In genomic region chr1:151841141-151841540, GRCh38 we compare ENCODE assay signal across 12 cellular contexts. TPM values are rescaled to one million over a fixed set of nuclear protein-coding genes. Genes with fewer than 3 reads are reported as not detected.
DNase-seq lines count a peak whose midpoint lies in the region; ATAC-seq and TF ChIP-seq lines count a peak whose summit lies in the region.
"Had no signal": no experiment of that assay in that cellular context is flagged by ENCODE, and none has a peak within 500 bp of the region (broad histone marks: within the 10 kb centered on the region; RNA-seq: fewer than 3 reads in every experiment).

No MANE protein-coding gene starts in this region.

- no peak overlapping the region for H3K27ac ChIP-seq in upper lobe of right lung

- no peaks in the 10 kb centered on the region for H3K9me3 ChIP-seq in upper lobe of right lung
- H3K9me3 ChIP-seq: spleen had no signal

- H3K27me3 ChIP-seq in upper lobe of right lung: peaks cover 26% of the 10 kb centered on the region

- H3K27ac Mint-ChIP-seq in effector memory CD8-positive, alpha-beta T cell: peak overlapping the region; percentile 80 to 93
- H3K27ac Mint-ChIP-seq in activated T-helper 2 cell treated with anti-CD3 and anti-CD28 coated beads, Interferon-gamma antibody, Interleukin-2, Interleukin-4, amounts not matched to agents 10 μg/mL and 5 μg/mL and 100 μg/mL, durations not matched to agents 14 hours and 24 hours and 36 hours: no peak overlapping the region

- H3K4me1 ChIP-seq in upper lobe of right lung: peaks cover 19% of the 10 kb centered on the region

- peaks cover 34 to 37% of the 10 kb centered on the region in 2 donors for H3K4me1 Mint-ChIP-seq in effector memory CD8-positive, alpha-beta T cell (ENCODE audit: low read depth in 2 of 2)
- peaks cover 36% of the 10 kb centered on the region for H3K4me1 Mint-ChIP-seq in activated T-helper 2 cell treated with anti-CD3 and anti-CD28 coated beads, Interferon-gamma antibody, Interleukin-2, Interleukin-4, amounts not matched to agents 10 μg/mL and 5 μg/mL and 100 μg/mL, durations not matched to agents 14 hours and 24 hours and 36 hours (ENCODE audit: low read depth)

- intact Hi-C loops in upper lobe of right lung (cut with DNase I): no loop called here
- intact Hi-C loops in activated T-helper 2 cell treated with anti-CD3 and anti-CD28 coated beads, Interferon-gamma antibody, Interleukin-2, Interleukin-4, amounts not matched to agents 10 μg/mL and 5 μg/mL and 100 μg/mL, durations not matched to agents 14 hours and 24 hours and 36 hours (cut with micrococcal nuclease): loop anchor here (10.0 kb wide), 1 partner anchor 64 kb away; the partner anchor contains the start of gene THEM4

- no peak for ATAC-seq in effector memory CD8-positive, alpha-beta T cell (replicated peaks)
- ATAC-seq in upper lobe of right lung: no peak

- H3K36me3 Mint-ChIP-seq in effector memory CD8-positive, alpha-beta T cell (ENCODE audit: insufficient read depth): peaks cover 37% of the 10 kb centered on the region
- H3K36me3 Mint-ChIP-seq in activated T-helper 2 cell treated with anti-CD3 and anti-CD28 coated beads, Interferon-gamma antibody, Interleukin-2, Interleukin-4, amounts not matched to agents 10 μg/mL and 5 μg/mL and 100 μg/mL, durations not matched to agents 14 hours and 24 hours and 36 hours (ENCODE audit: low read depth): peaks cover 29% of the 10 kb centered on the region

- no peak overlapping the region for H3K4me3 ChIP-seq in upper lobe of right lung
- H3K4me3 ChIP-seq: spleen had no signal

- H3K9me3 Mint-ChIP-seq in effector memory CD8-positive, alpha-beta T cell: no peaks in the 10 kb centered on the region
- H3K9me3 Mint-ChIP-seq in activated T-helper 2 cell treated with anti-CD3 and anti-CD28 coated beads, Interferon-gamma antibody, Interleukin-2, Interleukin-4, amounts not matched to agents 10 μg/mL and 5 μg/mL and 100 μg/mL, durations not matched to agents 14 hours and 24 hours and 36 hours: no peaks in the 10 kb centered on the region

- H3K36me3 ChIP-seq in upper lobe of right lung: no peaks in the 10 kb centered on the region
- H3K36me3 ChIP-seq: spleen had no signal

- in situ Hi-C loops in SK-MEL-5 (cut with HindIII; ENCODE audit: low pct_unique_long_range_greater_than_20kb, low sequenced_read_pairs): no loop called here
- in situ Hi-C loops in KBM-7 (cut with MboI; ENCODE audit: low pct_unique_long_range_greater_than_20kb, low sequenced_read_pairs): no loop called here

- TF ChIP-seq CTCF in upper lobe of right lung (IDR thresholded peaks at IDR 0.05): no peak

- H3K27me3 Mint-ChIP-seq in effector memory CD8-positive, alpha-beta T cell: no peaks in the 10 kb centered on the region
- H3K27me3 Mint-ChIP-seq in activated T-helper 2 cell treated with anti-CD3 and anti-CD28 coated beads, Interferon-gamma antibody, Interleukin-2, Interleukin-4, amounts not matched to agents 10 μg/mL and 5 μg/mL and 100 μg/mL, durations not matched to agents 14 hours and 24 hours and 36 hours (ENCODE audit: low read depth): no peaks in the 10 kb centered on the region

- peak; percentile 57 for DNase-seq in ELR (ENCODE audit: low read depth)
- peak; percentile 87 for DNase-seq in SK-MEL-5 (ENCODE audit: low read depth, low spot score)
- DNase-seq in effector memory CD8-positive, alpha-beta T cell: no peak
- peak; percentile 86 for DNase-seq in renal cortical epithelial cell (ENCODE audit: low read depth)
- DNase-seq in upper lobe of right lung: no peak
- no peak for DNase-seq in KBM-7
- DNase-seq in T-helper 1 cell: no peak
- DNase-seq in activated T-helper 2 cell treated with anti-CD3 and anti-CD28 coated beads, Interferon-gamma antibody, Interleukin-2, Interleukin-4, amounts not matched to agents 10 μg/mL and 5 μg/mL and 100 μg/mL, durations not matched to agents 14 hours and 24 hours and 36 hours (ENCODE audit: low spot score): no peak
- DNase-seq: activated CD4-positive, CD25-positive, alpha-beta regulatory T cell; COR-L47; NCI-H2227 treated with DMSO at 0.1 percent for 48 hours; spleen had no signal

- peak overlapping the region; percentile 88 to 89 for H3K4me3 Mint-ChIP-seq in effector memory CD8-positive, alpha-beta T cell
- no peak overlapping the region for H3K4me3 Mint-ChIP-seq in activated T-helper 2 cell treated with anti-CD3 and anti-CD28 coated beads, Interferon-gamma antibody, Interleukin-2, Interleukin-4, amounts not matched to agents 10 μg/mL and 5 μg/mL and 100 μg/mL, durations not matched to agents 14 hours and 24 hours and 36 hours (ENCODE audit: low read depth)

RNA-seq across cellular contexts. Expression of gene C2CD4D, which starts 1.5 kb away (rescaled TPM):
- 0.45 and 0.77 TPM in 2 replicates for total RNA-seq in SK-MEL-5 (2014; rRNA removed; shearing (Covaris generic))
- polyA plus RNA-seq in SK-MEL-5 (2015; cell fraction: cytosol; rRNA removed): 2.3 and 3.4 TPM in 2 replicates
- polyA plus RNA-seq in SK-MEL-5 (2015; cell fraction: nucleus; rRNA removed): 4.3 TPM in 2 replicates
- total RNA-seq in renal cortical epithelial cell (not detected in 2 replicates), upper lobe of right lung (0.29 TPM)
- total RNA-seq in activated T-helper 2 cell treated with anti-CD3 and anti-CD28 coated beads, Interferon-gamma antibody, Interleukin-2, Interleukin-4, amounts not matched to agents 10 μg/mL and 5 μg/mL and 100 μg/mL, durations not matched to agents 14 hours and 24 hours and 36 hours: 1.3 and 1.6 TPM in 2 replicates

RNA-seq across cellular contexts. Expression of gene RORC, which starts 9.5 kb away (rescaled TPM):
- total RNA-seq in SK-MEL-5 (2014; rRNA removed; shearing (Covaris generic)): 0.03 TPM in 1 of 2 replicates, not detected in the other
- polyA plus RNA-seq in SK-MEL-5 (2015; cell fraction: cytosol; rRNA removed): 0.11 and 0.21 TPM in 2 replicates
- not detected in 2 replicates for polyA plus RNA-seq in SK-MEL-5 (2015; cell fraction: nucleus; rRNA removed)
- 2.1 and 3.9 TPM in 2 replicates for total RNA-seq in renal cortical epithelial cell
- 16.4 TPM for total RNA-seq in upper lobe of right lung
- 0.94 and 0.99 TPM in 2 replicates for total RNA-seq in activated T-helper 2 cell treated with anti-CD3 and anti-CD28 coated beads, Interferon-gamma antibody, Interleukin-2, Interleukin-4, amounts not matched to agents 10 μg/mL and 5 μg/mL and 100 μg/mL, durations not matched to agents 14 hours and 24 hours and 36 hours

RNA-seq across cellular contexts. Expression of gene THEM5, which starts 12.4 kb away (rescaled TPM):
- total RNA-seq in SK-MEL-5 (2014; rRNA removed; shearing (Covaris generic)): not detected in 2 replicates
- not detected in 2 replicates for polyA plus RNA-seq in SK-MEL-5 (2015; cell fraction: cytosol; rRNA removed)
- polyA plus RNA-seq in SK-MEL-5 (2015; cell fraction: nucleus; rRNA removed): not detected in 2 replicates
- total RNA-seq in renal cortical epithelial cell: not detected in 2 replicates
- not detected for total RNA-seq in upper lobe of right lung
- not detected in 2 replicates for total RNA-seq in activated T-helper 2 cell treated with anti-CD3 and anti-CD28 coated beads, Interferon-gamma antibody, Interleukin-2, Interleukin-4, amounts not matched to agents 10 μg/mL and 5 μg/mL and 100 μg/mL, durations not matched to agents 14 hours and 24 hours and 36 hours
- polyA plus RNA-seq: spleen had no signal

RNA-seq across cellular contexts. Expression of gene LINGO4, which starts 35.9 kb away (rescaled TPM):
- not detected in 2 replicates for total RNA-seq in SK-MEL-5 (2014; rRNA removed; shearing (Covaris generic))
- not detected in 2 replicates for polyA plus RNA-seq in SK-MEL-5 (2015; cell fraction: cytosol; rRNA removed)
- polyA plus RNA-seq in SK-MEL-5 (2015; cell fraction: nucleus; rRNA removed): not detected in 2 replicates
- under 0.01 TPM in 1 of 2 replicates, not detected in the other for total RNA-seq in renal cortical epithelial cell
- total RNA-seq in upper lobe of right lung: 0.29 TPM
- total RNA-seq in activated T-helper 2 cell treated with anti-CD3 and anti-CD28 coated beads, Interferon-gamma antibody, Interleukin-2, Interleukin-4, amounts not matched to agents 10 μg/mL and 5 μg/mL and 100 μg/mL, durations not matched to agents 14 hours and 24 hours and 36 hours: not detected in 2 replicates

RNA-seq across cellular contexts. Expression of gene TDRKH, which starts 50.8 kb away (rescaled TPM):
- total RNA-seq in SK-MEL-5 (2014; rRNA removed; shearing (Covaris generic)): 7.7 and 10.9 TPM in 2 replicates
- polyA plus RNA-seq in SK-MEL-5 (2015; cell fraction: cytosol; rRNA removed): 9.7 and 11.8 TPM in 2 replicates
- polyA plus RNA-seq in SK-MEL-5 (2015; cell fraction: nucleus; rRNA removed): 6.7 and 9.4 TPM in 2 replicates
- total RNA-seq in renal cortical epithelial cell (9.7 and 10.9 TPM in 2 replicates), upper lobe of right lung (12.8 TPM)
- total RNA-seq in activated T-helper 2 cell treated with anti-CD3 and anti-CD28 coated beads, Interferon-gamma antibody, Interleukin-2, Interleukin-4, amounts not matched to agents 10 μg/mL and 5 μg/mL and 100 μg/mL, durations not matched to agents 14 hours and 24 hours and 36 hours: 18.2 and 18.4 TPM in 2 replicates

Comparison
In these comparisons a context has a peak if more than half of its experiments do, and no peak if none do; other contexts are left out.
1. DNase-seq: peak in ELR (single experiment), SK-MEL-5 (single experiment) and renal cortical epithelial cell (single experiment); none in effector memory CD8-positive, alpha-beta T cell (0 of 3), upper lobe of right lung (single experiment), KBM-7 (single experiment), T-helper 1 cell (0 of 5) and activated T-helper 2 cell treated with anti-CD3 and anti-CD28 coated beads, Interferon-gamma antibody, Interleukin-2, Interleukin-4, amounts not matched to agents 10 μg/mL and 5 μg/mL and 100 μg/mL, durations not matched to agents 14 hours and 24 hours and 36 hours (single experiment).